ENCODE assay signal across 26 cellular contexts in genomic region chr2:170266358-170266757, GRCh38.
"Had no signal": no experiment of that assay in that cellular context is flagged by ENCODE, and none has a peak within 500 bp of the region (broad histone marks: within the 10 kb centered on the region; RNA-seq: fewer than 3 reads in every experiment).

No MANE protein-coding gene starts in this region.

- H3K4me1 ChIP-seq: stomach, suprapubic skin, testis, thyroid gland, tibial artery, tibial nerve, transverse colon, upper lobe of left lung, upper lobe of right lung, uterus, vagina had no signal

- H3K36me3 ChIP-seq: stomach, suprapubic skin, thoracic aorta, thyroid gland, tibial artery, tibial nerve, transverse colon, upper lobe of left lung, upper lobe of right lung, uterus, vagina had no signal

- H3K27ac ChIP-seq: stomach, suprapubic skin, testis, thoracic aorta, thyroid gland, tibial artery, tibial nerve, transverse colon, upper lobe of left lung, upper lobe of right lung, uterus, vagina had no signal

- FAIRE-seq: urothelium cell line had no signal

- H3K9me3 ChIP-seq: suprapubic skin, testis, thoracic aorta, thyroid gland, transverse colon, upper lobe of right lung, uterus, vagina had no signal

- H3K4me3 ChIP-seq: stomach, suprapubic skin, testis, thoracic aorta, thyroid gland, tibial artery, tibial nerve, transverse colon, upper lobe of left lung, upper lobe of right lung, uterus, vagina had no signal

- DNase-seq: stimulated activated CD4-positive, alpha-beta T cell treated with anti-CD3 and anti-CD28 coated beads, Interleukin-2, amount 100 ng/mL, for 48 hours; stimulated activated CD4-positive, alpha-beta T cell treated with anti-CD3 and anti-CD28 coated beads, Interleukin-4, amount 100 ng/mL, for 1 hour; stimulated activated CD4-positive, alpha-beta T cell treated with anti-CD3 and anti-CD28 coated beads, Interleukin-4, amount 100 ng/mL, for 24 hours; stimulated activated CD4-positive, alpha-beta T cell treated with anti-CD3 and anti-CD28 coated beads, Interleukin-4, amount 100 ng/mL, for 4 hours; stimulated activated CD8-positive, alpha-beta memory T cell treated with anti-CD3 and anti-CD28 coated beads, Interleukin-4, amount 100 ng/mL, for 48 hours; stimulated activated naive B cell treated with anti-CD40 and anti-IgM and Interleukin-4, amounts not matched to agents 10 μg/mL and 1 μg/mL and 100 μg/mL, for 72 hours; stimulated activated naive CD4-positive, alpha-beta T cell; stimulated activated naive CD4-positive, alpha-beta T cell treated with Interleukin-2 at 50 U/mL for 16 hours; stimulated activated naive CD8-positive, alpha-beta T cell treated with anti-CD3 and anti-CD28 coated beads, Interleukin-15, amount 100 ng/mL, for 72 hours; stimulated activated naive CD8-positive, alpha-beta T cell treated with anti-CD3 and anti-CD28 coated beads, Interleukin-15, Interleukin-2, amounts not matched to agents 100 U/mL and 50 U/mL, for 24 hours; stomach; substantia nigra; testis; thyroid gland; tibial artery; transverse colon; trophoblast cell; upper lobe of left lung; upper lobe of right lung; uterus had no signal

- H3K27me3 ChIP-seq: stomach, suprapubic skin, testis, thyroid gland, tibial artery, tibial nerve, transverse colon, upper lobe of left lung, upper lobe of right lung, uterus, vagina had no signal

- ATAC-seq: stimulated activated memory B cell treated with anti-CD40 and anti-IgM and Interleukin-4, amounts not matched to agents 10 μg/mL and 1 μg/mL and 100 μg/mL, for 72 hours; stimulated activated naive B cell treated with anti-CD40 and anti-IgM and Interleukin-4, amounts not matched to agents 10 μg/mL and 1 μg/mL and 100 μg/mL, for 72 hours; stimulated activated naive CD8-positive, alpha-beta T cell treated with anti-CD3 and anti-CD28 coated beads, Interleukin-15, amount 100 ng/mL, for 72 hours; stimulated activated naive CD8-positive, alpha-beta T cell treated with anti-CD3 and anti-CD28 coated beads, Interleukin-15, Interleukin-2, amounts not matched to agents 100 U/mL and 50 U/mL, for 24 hours; upper lobe of right lung had no signal
